Comparison of ENCODE assay signal across 1 cellular context in genomic region chr16:707062-707538, GRCh38.
TF ChIP-seq lines count a peak whose summit lies in the region.

No MANE protein-coding gene starts in this region.

TF ChIP-seq in HCT116, 20 proteins besides CTCF, POLR2A, EP300 and RAD21 (continued from another document):
- TF ChIP-seq ATF3 (IDR thresholded peaks at IDR 0.05), result no peak
- TF ChIP-seq POLR2AphosphoS5 (IDR thresholded peaks at IDR 0.05; ENCODE audit: low read depth, low read length), result no peak
- TF ChIP-seq ZFX (IDR thresholded peaks at IDR 0.05), result no peak
- TF ChIP-seq ELF1 (IDR thresholded peaks at IDR 0.05; ENCODE audit: borderline replicate concordance, low read depth), result no peak
- TF ChIP-seq EZH2 (IDR thresholded peaks at IDR 0.05), result no peak
- no peak for TF ChIP-seq REST (IDR thresholded peaks at IDR 0.05; ENCODE audit: low read depth)
- TF ChIP-seq TCF7L2 (IDR thresholded peaks at IDR 0.05; ENCODE audit: borderline replicate concordance, extremely low read depth, insufficient read depth, insufficient read length), result no peak
- no peak for TF ChIP-seq ZNF274 (IDR thresholded peaks at IDR 0.05; ENCODE audit: low read depth, low read length)
- TF ChIP-seq YY1 (IDR thresholded peaks at IDR 0.05; ENCODE audit: extremely low read depth, insufficient replicate concordance, low read depth, low read length), result no peak
- no peak for TF ChIP-seq CBX3 (IDR thresholded peaks at IDR 0.05; ENCODE audit: low read depth)
- no peak for TF ChIP-seq CEBPB (IDR thresholded peaks at IDR 0.05; ENCODE audit: low read depth)
